In genomic region chr20:59027746-59028320, GRCh38 we compare ENCODE assay signal across 10 cellular contexts. TPM values are rescaled to one million over a fixed set of nuclear protein-coding genes. Genes with fewer than 3 reads are reported as not detected.
DNase-seq lines count a peak whose midpoint lies in the region; ATAC-seq and TF ChIP-seq lines count a peak whose summit lies in the region.
"Had no signal": no experiment of that assay in that cellular context is flagged by ENCODE, and none has a peak within 500 bp of the region (broad histone marks: within the 10 kb centered on the region; RNA-seq: fewer than 3 reads in every experiment).

No MANE protein-coding gene starts in this region.

- TF ChIP-seq CTCF in brain microvascular endothelial cell (IDR thresholded peaks at IDR 0.05; ENCODE audit: low read depth, low read length, missing control alignments) = no peak
- no peak for TF ChIP-seq CTCF in GM13976 (IDR thresholded peaks at IDR 0.05; ENCODE audit: borderline replicate concordance, control extremely low read depth, extremely low read depth, insufficient read depth, missing control alignments)

- ATAC-seq in GM21529 (IDR thresholded peaks at IDR 0.05; ENCODE audit: unreplicated experiment) = no peak

- H3K9me3 Mint-ChIP-seq in activated CD4-positive, alpha-beta memory T cell treated with anti-CD3 and anti-CD28 coated beads for 36 hours = no peaks in the 10 kb centered on the region
- H3K9me3 Mint-ChIP-seq in activated CD4-positive, alpha-beta memory T cell treated with anti-CD3 and anti-CD28 coated beads, Interleukin-2, amount 10 ng/mL, durations not matched to agents 7 days and 5 days = no peaks in the 10 kb centered on the region

- H3K27me3 ChIP-seq in brain microvascular endothelial cell (replicated peaks) = no peaks in the 10 kb centered on the region

- peaks cover 50% of the 10 kb centered on the region for H3K36me3 ChIP-seq in brain microvascular endothelial cell (replicated peaks)

- POLR2A ChIA-PET in activated CD4-positive, alpha-beta memory T cell treated with anti-CD3 and anti-CD28 coated beads for 36 hours (lab: Charles Lee) = no interaction called here
- POLR2A ChIA-PET in activated CD4-positive, alpha-beta memory T cell treated with anti-CD3 and anti-CD28 coated beads, Interleukin-2, amount 10 ng/mL, durations not matched to agents 7 days and 5 days (lab: Charles Lee) = interaction anchor here (1.8 to 2.0 kb wide), 2 partner anchors 8 to 14 kb away, joined by 4 to 7 read pairs; partner anchors contain the start of gene TUBB1

- H3K27ac ChIP-seq in brain microvascular endothelial cell = peak overlapping the region; percentile 5

- no peaks in the 10 kb centered on the region for H3K27me3 Mint-ChIP-seq in activated CD4-positive, alpha-beta memory T cell treated with anti-CD3 and anti-CD28 coated beads for 36 hours
- H3K27me3 Mint-ChIP-seq in activated CD4-positive, alpha-beta memory T cell treated with anti-CD3 and anti-CD28 coated beads, Interleukin-2, amount 10 ng/mL, durations not matched to agents 7 days and 5 days = no peaks in the 10 kb centered on the region

- DNase-seq in activated CD4-positive, alpha-beta memory T cell treated with anti-CD3 and anti-CD28 coated beads for 36 hours = no peak
- DNase-seq in activated CD4-positive, alpha-beta memory T cell treated with anti-CD3 and anti-CD28 coated beads, Interleukin-2, amount 10 ng/mL, durations not matched to agents 7 days and 5 days = no peak
- DNase-seq in brain microvascular endothelial cell (peak; percentile 59), renal cortical epithelial cell (ENCODE audit: low read depth) (peak; percentile 38), GM13976 (ENCODE audit: low spot score) (no peak)
- DNase-seq: GF-D8; stimulated activated naive CD4-positive, alpha-beta T cell had no signal

- in situ Hi-C loops in brain microvascular endothelial cell (cut with HindIII; ENCODE audit: low pct_ligation_motif_present, low sequenced_read_pairs) (no loop called here), GM13976 (cut with MboI; ENCODE audit: low sequenced_read_pairs, unreplicated experiment) (no loop called here)

- H3K4me1 Mint-ChIP-seq in activated CD4-positive, alpha-beta memory T cell treated with anti-CD3 and anti-CD28 coated beads for 36 hours (ENCODE audit: low read depth) = peaks cover 55% of the 10 kb centered on the region
- H3K4me1 Mint-ChIP-seq in activated CD4-positive, alpha-beta memory T cell treated with anti-CD3 and anti-CD28 coated beads, Interleukin-2, amount 10 ng/mL, durations not matched to agents 7 days and 5 days = peaks cover 55% of the 10 kb centered on the region

- intact Hi-C loops in activated CD4-positive, alpha-beta memory T cell treated with anti-CD3 and anti-CD28 coated beads for 36 hours (cut with micrococcal nuclease) = loop anchor here (2.0 kb wide), 1 partner anchor 45 kb away; no protein-coding TSS in a partner anchor

- H3K36me3 Mint-ChIP-seq in activated CD4-positive, alpha-beta memory T cell treated with anti-CD3 and anti-CD28 coated beads for 36 hours = peaks cover 73% of the 10 kb centered on the region
- peaks cover 79% of the 10 kb centered on the region for H3K36me3 Mint-ChIP-seq in activated CD4-positive, alpha-beta memory T cell treated with anti-CD3 and anti-CD28 coated beads, Interleukin-2, amount 10 ng/mL, durations not matched to agents 7 days and 5 days (ENCODE audit: low read depth)

- H3K4me3 Mint-ChIP-seq in activated CD4-positive, alpha-beta memory T cell treated with anti-CD3 and anti-CD28 coated beads for 36 hours = peak overlapping the region; percentile 8
- no peak overlapping the region for H3K4me3 Mint-ChIP-seq in activated CD4-positive, alpha-beta memory T cell treated with anti-CD3 and anti-CD28 coated beads, Interleukin-2, amount 10 ng/mL, durations not matched to agents 7 days and 5 days

- H3K27ac Mint-ChIP-seq in activated CD4-positive, alpha-beta memory T cell treated with anti-CD3 and anti-CD28 coated beads for 36 hours = peak overlapping the region; percentile 30
- H3K27ac Mint-ChIP-seq in activated CD4-positive, alpha-beta memory T cell treated with anti-CD3 and anti-CD28 coated beads, Interleukin-2, amount 10 ng/mL, durations not matched to agents 7 days and 5 days = no peak overlapping the region

- peak overlapping the region; percentile 12 for H3K4me3 ChIP-seq in brain microvascular endothelial cell (ENCODE audit: low read depth, low read length)

- CTCF ChIA-PET in activated CD4-positive, alpha-beta memory T cell treated with anti-CD3 and anti-CD28 coated beads for 36 hours (lab: Charles Lee) = interaction anchor here (1.1 kb wide), 1 partner anchor 45 kb away, joined by 4 read pairs; no protein-coding TSS in a partner anchor
- CTCF ChIA-PET in activated CD4-positive, alpha-beta memory T cell treated with anti-CD3 and anti-CD28 coated beads, Interleukin-2, amount 10 ng/mL, durations not matched to agents 7 days and 5 days (lab: Charles Lee) = no interaction called here

RNA-seq across cellular contexts. Expression of gene ATP5F1E, which starts 4.3 kb away (rescaled TPM):
- total RNA-seq in activated CD4-positive, alpha-beta memory T cell treated with anti-CD3 and anti-CD28 coated beads for 36 hours = 10 to 100 TPM; 82.2 to 90.4 TPM
- total RNA-seq in activated CD4-positive, alpha-beta memory T cell treated with anti-CD3 and anti-CD28 coated beads, Interleukin-2, amount 10 ng/mL, durations not matched to agents 7 days and 5 days = 10 to 100 TPM; 80.4 to 82.1 TPM
- total RNA-seq in renal cortical epithelial cell = 22.2 and 24.7 TPM in 2 replicates

RNA-seq across cellular contexts. Expression of gene TUBB1, which starts 8.6 kb away (rescaled TPM):
- total RNA-seq in activated CD4-positive, alpha-beta memory T cell treated with anti-CD3 and anti-CD28 coated beads for 36 hours = not detected
- total RNA-seq in activated CD4-positive, alpha-beta memory T cell treated with anti-CD3 and anti-CD28 coated beads, Interleukin-2, amount 10 ng/mL, durations not matched to agents 7 days and 5 days = not detected
- not detected in 2 replicates for total RNA-seq in renal cortical epithelial cell
- total RNA-seq: H4; T-helper 1 cell treated with Interleukin-12 subunit alpha and Interleukin-12 subunit beta and Interleukin-4 antibody, amounts not matched to agents 30 ng/mL and 1 ng/mL, for 36 hours had no signal

RNA-seq across cellular contexts. Expression of gene PRELID3B, which starts 14.8 kb away (rescaled TPM):
- total RNA-seq in activated CD4-positive, alpha-beta memory T cell treated with anti-CD3 and anti-CD28 coated beads for 36 hours = 100 to 1,000 TPM; 148 to 151 TPM
- total RNA-seq in activated CD4-positive, alpha-beta memory T cell treated with anti-CD3 and anti-CD28 coated beads, Interleukin-2, amount 10 ng/mL, durations not matched to agents 7 days and 5 days = 10 to 100 TPM; 88.6 to 88.7 TPM
- total RNA-seq in renal cortical epithelial cell = 86.5 and 133 TPM in 2 replicates

RNA-seq across cellular contexts. Expression of gene CTSZ, which starts 20.8 kb away (rescaled TPM):
- total RNA-seq in activated CD4-positive, alpha-beta memory T cell treated with anti-CD3 and anti-CD28 coated beads for 36 hours = 10 to 100 TPM; 32.9 to 34.8 TPM
- total RNA-seq in activated CD4-positive, alpha-beta memory T cell treated with anti-CD3 and anti-CD28 coated beads, Interleukin-2, amount 10 ng/mL, durations not matched to agents 7 days and 5 days = 10 to 100 TPM; 45.0 to 49.0 TPM
- 244 and 387 TPM in 2 replicates for total RNA-seq in renal cortical epithelial cell

RNA-seq across cellular contexts. Expression of gene NELFCD, which starts 46.8 kb away (rescaled TPM):
- 10 to 100 TPM; 80.5 to 92.3 TPM for total RNA-seq in activated CD4-positive, alpha-beta memory T cell treated with anti-CD3 and anti-CD28 coated beads for 36 hours
- 10 to 100 TPM; 63.3 to 69.0 TPM for total RNA-seq in activated CD4-positive, alpha-beta memory T cell treated with anti-CD3 and anti-CD28 coated beads, Interleukin-2, amount 10 ng/mL, durations not matched to agents 7 days and 5 days
- 48.4 and 107 TPM in 2 replicates for total RNA-seq in renal cortical epithelial cell

Comparison
In these comparisons a context has a peak if more than half of its experiments do, and no peak if none do; other contexts are left out.
1. DNase-seq: peak in brain microvascular endothelial cell (single experiment) and renal cortical epithelial cell (single experiment); none in activated CD4-positive, alpha-beta memory T cell treated with anti-CD3 and anti-CD28 coated beads for 36 hours (single experiment), activated CD4-positive, alpha-beta memory T cell treated with anti-CD3 and anti-CD28 coated beads, Interleukin-2, amount 10 ng/mL, durations not matched to agents 7 days and 5 days (single experiment) and GM13976 (single experiment).